Comparison of ENCODE assay signal across 9 cellular contexts in genomic region chr1:160646711-160647328, GRCh38. TPM values are rescaled to one million over a fixed set of nuclear protein-coding genes. Genes with fewer than 3 reads are reported as not detected.
A peak's percentile ranks its signal among the peaks of the same experiment; 100 is the strongest.
DNase-seq lines count a peak whose midpoint lies in the region; ATAC-seq and TF ChIP-seq lines count a peak whose summit lies in the region.
"Had no signal": no experiment of that assay in that cellular context is flagged by ENCODE, and none has a peak within 500 bp of the region (broad histone marks: within the 10 kb centered on the region; RNA-seq: fewer than 3 reads in every experiment).

A gene with protein sequence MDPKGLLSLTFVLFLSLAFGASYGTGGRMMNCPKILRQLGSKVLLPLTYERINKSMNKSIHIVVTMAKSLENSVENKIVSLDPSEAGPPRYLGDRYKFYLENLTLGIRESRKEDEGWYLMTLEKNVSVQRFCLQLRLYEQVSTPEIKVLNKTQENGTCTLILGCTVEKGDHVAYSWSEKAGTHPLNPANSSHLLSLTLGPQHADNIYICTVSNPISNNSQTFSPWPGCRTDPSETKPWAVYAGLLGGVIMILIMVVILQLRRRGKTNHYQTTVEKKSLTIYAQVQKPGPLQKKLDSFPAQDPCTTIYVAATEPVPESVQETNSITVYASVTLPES (minus strand): TSS chr1:160647044. CDS start chr1:160646945, 99 bp downstream.

- peaks cover 2 to 3% of the 10 kb centered on the region in 2 donors for H3K36me3 Mint-ChIP-seq in CD14-positive monocyte
- peaks cover 34% of the 10 kb centered on the region for H3K36me3 Mint-ChIP-seq in activated naive CD8-positive, alpha-beta T cell
- H3K36me3 Mint-ChIP-seq in stimulated activated naive B cell treated with anti-CD40 and anti-IgM and Interleukin-4, amounts not matched to agents 10 μg/mL and 1 μg/mL and 100 μg/mL, for 72 hours = peaks cover 36 to 80% of the 10 kb centered on the region in 2 donors
- H3K36me3 Mint-ChIP-seq: brain had no signal

- no peak within 1 kb of the TSS for H3K4me3 ChIP-seq in osteoblast (ENCODE audit: insufficient read depth, low read length)

- ATAC-seq in GM19351 (IDR thresholded peaks at IDR 0.05; ENCODE audit: unreplicated experiment) (peak; percentile 44), HG03575 (IDR thresholded peaks at IDR 0.05; ENCODE audit: extremely low read depth, insufficient number of reproducible peaks, low FRiP score, unreplicated experiment) (peak; percentile 29)
- peak; percentile 83 to 88 for ATAC-seq in stimulated activated naive B cell treated with anti-CD40 and anti-IgM and Interleukin-4, amounts not matched to agents 10 μg/mL and 1 μg/mL and 100 μg/mL, for 72 hours (replicated peaks)

- H3K4me3 Mint-ChIP-seq in CD14-positive monocyte = peak within 1 kb of the TSS; percentile 63 to 82
- peak within 1 kb of the TSS; percentile 97 for H3K4me3 Mint-ChIP-seq in activated naive CD8-positive, alpha-beta T cell
- peak within 1 kb of the TSS; percentile 94 to 95 for H3K4me3 Mint-ChIP-seq in stimulated activated naive B cell treated with anti-CD40 and anti-IgM and Interleukin-4, amounts not matched to agents 10 μg/mL and 1 μg/mL and 100 μg/mL, for 72 hours
- H3K4me3 Mint-ChIP-seq: brain had no signal

- no peak within 1 kb of the TSS for H3K4me2 ChIP-seq in osteoblast (ENCODE audit: insufficient read depth, low read length)

- H3K27me3 ChIP-seq in osteoblast (ENCODE audit: insufficient read depth, low read length) = no peaks in the 10 kb centered on the region

- TF ChIP-seq CTCF in CD14-positive monocyte (IDR thresholded peaks at IDR 0.05) = no peak
- TF ChIP-seq CTCF in osteoblast (IDR thresholded peaks at IDR 0.05; ENCODE audit: extremely low read depth, low read depth, low read length) = no peak

- no peaks in the 10 kb centered on the region for H3K9me3 ChIP-seq in osteoblast (ENCODE audit: low read depth, low read length)

- H3K27ac ChIP-seq in osteoblast (ENCODE audit: low read depth, low read length) = no peak within 1 kb of the TSS

- peaks cover 35% of the 10 kb centered on the region for H3K4me1 Mint-ChIP-seq in CD14-positive monocyte
- H3K4me1 Mint-ChIP-seq in activated naive CD8-positive, alpha-beta T cell (ENCODE audit: low read depth) = peaks cover 80% of the 10 kb centered on the region
- peaks cover 34 to 54% of the 10 kb centered on the region in 2 donors for H3K4me1 Mint-ChIP-seq in stimulated activated naive B cell treated with anti-CD40 and anti-IgM and Interleukin-4, amounts not matched to agents 10 μg/mL and 1 μg/mL and 100 μg/mL, for 72 hours

- no peaks in the 10 kb centered on the region for H3K79me2 ChIP-seq in osteoblast (ENCODE audit: insufficient read depth, low read length)

- H3K9me3 Mint-ChIP-seq in CD14-positive monocyte = no peaks in the 10 kb centered on the region
- no peaks in the 10 kb centered on the region for H3K9me3 Mint-ChIP-seq in activated naive CD8-positive, alpha-beta T cell (ENCODE audit: low read depth)
- peaks cover 0 to 4% of the 10 kb centered on the region in 2 donors for H3K9me3 Mint-ChIP-seq in stimulated activated naive B cell treated with anti-CD40 and anti-IgM and Interleukin-4, amounts not matched to agents 10 μg/mL and 1 μg/mL and 100 μg/mL, for 72 hours
- H3K9me3 Mint-ChIP-seq: brain had no signal

- no peaks in the 10 kb centered on the region for H3K36me3 ChIP-seq in osteoblast (ENCODE audit: insufficient read depth, low read length)

- H4K20me1 ChIP-seq in osteoblast (ENCODE audit: insufficient read depth, low read length) = no peaks in the 10 kb centered on the region

- intact Hi-C loops in CD14-positive monocyte (cut with micrococcal nuclease) = loop anchor here in 1 of 2 donors (1.0 kb wide), 1 partner anchor 28 kb away; no protein-coding TSS in a partner anchor

- H2AFZ ChIP-seq in osteoblast (ENCODE audit: low read length) = no peak within 1 kb of the TSS

- DNase-seq in CD14-positive monocyte (ENCODE audit: low spot score) (peak; percentile 60), G401 (ENCODE audit: low spot score) (no peak), GM19238 (ENCODE audit: insufficient read length, low spot score) (no peak), osteoblast (ENCODE audit: insufficient read length, low spot score, missing footprints) (no peak)
- peak; percentile 61 for DNase-seq in stimulated activated naive B cell treated with anti-CD40 and anti-IgM and Interleukin-4, amounts not matched to agents 10 μg/mL and 1 μg/mL and 100 μg/mL, for 72 hours

- peak within 1 kb of the TSS; percentile 32 to 87 (median 60) for H3K27ac Mint-ChIP-seq in CD14-positive monocyte
- peak within 1 kb of the TSS; percentile 93 for H3K27ac Mint-ChIP-seq in activated naive CD8-positive, alpha-beta T cell
- H3K27ac Mint-ChIP-seq in stimulated activated naive B cell treated with anti-CD40 and anti-IgM and Interleukin-4, amounts not matched to agents 10 μg/mL and 1 μg/mL and 100 μg/mL, for 72 hours = peak within 1 kb of the TSS; percentile 93
- H3K27ac Mint-ChIP-seq: brain had no signal

- no peaks in the 10 kb centered on the region for H3K4me1 ChIP-seq in osteoblast (ENCODE audit: insufficient read depth, low read length)

- in situ Hi-C loops in G401 (cut with HindIII; ENCODE audit: low sequenced_read_pairs) = no loop called here

- H3K27me3 Mint-ChIP-seq in CD14-positive monocyte (ENCODE audit: low read depth in 3 of 3) = peaks cover 0 to 4% (median 1%) of the 10 kb centered on the region in 3 donors
- H3K27me3 Mint-ChIP-seq in activated naive CD8-positive, alpha-beta T cell = no peaks in the 10 kb centered on the region
- no peaks in the 10 kb centered on the region for H3K27me3 Mint-ChIP-seq in stimulated activated naive B cell treated with anti-CD40 and anti-IgM and Interleukin-4, amounts not matched to agents 10 μg/mL and 1 μg/mL and 100 μg/mL, for 72 hours

RNA-seq across cellular contexts. Expression of the gene that starts here (rescaled TPM):
- under 1 TPM in 1 of 2 donors, not detected in 1; 0.65 TPM for polyA plus RNA-seq in CD14-positive monocyte
- total RNA-seq in G401 (2014; rRNA removed; shearing (Covaris generic)) = not detected in 2 replicates
- not detected in 2 replicates for total RNA-seq in osteoblast

Comparison
In these comparisons a context has a peak if more than half of its experiments do, and no peak if none do; other contexts are left out.
1. Peak in DNase-seq in CD14-positive monocyte; RNA of the gene not detected or under 1 TPM.
2. ATAC-seq: peak in every context shown above with its lines; median percentile 86 in stimulated activated naive B cell treated with anti-CD40 and anti-IgM and Interleukin-4, amounts not matched to agents 10 μg/mL and 1 μg/mL and 100 μg/mL, for 72 hours; 44 in GM19351; 29 in HG03575.